ENCODE assay signal across 1 cellular context in genomic region chr5:151665584-151665982, GRCh38.
TF ChIP-seq lines count a peak whose summit lies in the region.

No MANE protein-coding gene starts in this region.

TF ChIP-seq in WTC11, 78 proteins besides CTCF, POLR2A, EP300 and RAD21 (continued from another document):
- TF ChIP-seq ERG (CRISPR knock-in tag; IDR thresholded peaks at IDR 0.05) (no peak), CBFB (CRISPR knock-in tag; IDR thresholded peaks at IDR 0.05; ENCODE audit: low read depth) (no peak), MLX (CRISPR knock-in tag; IDR thresholded peaks at IDR 0.05) (no peak), TEAD4 (CRISPR knock-in tag; IDR thresholded peaks at IDR 0.05) (no peak), ZNF396 (CRISPR knock-in tag; IDR thresholded peaks at IDR 0.05; ENCODE audit: borderline replicate concordance) (no peak)
